8 cellular contexts compared by ENCODE assay signal in genomic region chr14:70664698-70665447, GRCh38. TPM values are rescaled to one million over a fixed set of nuclear protein-coding genes. Genes with fewer than 3 reads are reported as not detected.
DNase-seq lines count a peak whose midpoint lies in the region; ATAC-seq and TF ChIP-seq lines count a peak whose summit lies in the region.

No MANE protein-coding gene starts in this region.

- H3K27me3 ChIP-seq in BLaER1 (no peaks in the 10 kb centered on the region), esophagus squamous epithelium (no peaks in the 10 kb centered on the region)

- peak overlapping the region; percentile 57 for H3K9ac ChIP-seq in BLaER1

- H3K27ac ChIP-seq in BLaER1 (peak overlapping the region; percentile 75), esophagus squamous epithelium (peak overlapping the region; percentile 78 to 91 (median 83))

- H4K20me1 ChIP-seq in BLaER1, result no peaks in the 10 kb centered on the region

- H3K36me3 ChIP-seq in BLaER1 (no peaks in the 10 kb centered on the region), esophagus squamous epithelium (peaks cover 0 to 23% (median 0%) of the 10 kb centered on the region in 3 donors)

- H3K9me3 ChIP-seq in BLaER1, result no peaks in the 10 kb centered on the region; the same call in 1 of the 2 replicates
- H3K9me3 ChIP-seq in esophagus squamous epithelium, result no peaks in the 10 kb centered on the region

- ATAC-seq in GM19351 (IDR thresholded peaks at IDR 0.05; ENCODE audit: unreplicated experiment) (peak; percentile 10), HG03342 (IDR thresholded peaks at IDR 0.05; ENCODE audit: unreplicated experiment) (peak; percentile 10), GM18858 (IDR thresholded peaks at IDR 0.05; ENCODE audit: unreplicated experiment) (no peak)

- WGBS in esophagus squamous epithelium, 2 donors, result 58 to 68% methylated on average over 6 of the region's 6 CpGs

- peaks cover 100% of the 10 kb centered on the region for H3K4me1 ChIP-seq in BLaER1
- peaks cover 37 to 78% (median 42%) of the 10 kb centered on the region in 3 donors for H3K4me1 ChIP-seq in esophagus squamous epithelium

- no peak for TF ChIP-seq POLR2A in esophagus squamous epithelium (IDR thresholded peaks at IDR 0.05)

- TF ChIP-seq CTCF in esophagus squamous epithelium (IDR thresholded peaks at IDR 0.05), result no peak

- intact Hi-C loops in esophagus squamous epithelium (cut with DNase I), result no loop called here

- H3K4me3 ChIP-seq in BLaER1 (no peak overlapping the region), esophagus squamous epithelium (no peak overlapping the region)

- H3K4me2 ChIP-seq in BLaER1, result peak overlapping the region; percentile 77

- no peak for DNase-seq in esophagus squamous epithelium (lab: John Stamatoyannopoulos, UW)
- DNase-seq in T1000 (lab: John Stamatoyannopoulos, UW), result no peak
- DNase-seq in stimulated activated CD4-positive, alpha-beta T cell treated with anti-CD3 and anti-CD28 coated beads, Interleukin-2, amount 100 ng/mL, for 48 hours, result no peak
- no peak for DNase-seq in anterior cingulate cortex (lab: John Stamatoyannopoulos, UW)

RNA-seq across cellular contexts. Expression of gene TTC9, which starts 23.2 kb away (rescaled TPM):
- 10 to 100 TPM; 22.5 to 50.6 (median 32.5) TPM for total RNA-seq in esophagus squamous epithelium
